Comparison of ENCODE assay signal across 12 cellular contexts in genomic region chr1:154493276-154493675, GRCh38. TPM values are rescaled to one million over a fixed set of nuclear protein-coding genes. Genes with fewer than 3 reads are reported as not detected.
DNase-seq lines count a peak whose midpoint lies in the region; ATAC-seq and TF ChIP-seq lines count a peak whose summit lies in the region.
"Had no signal": no experiment of that assay in that cellular context is flagged by ENCODE, and none has a peak within 500 bp of the region (broad histone marks: within the 10 kb centered on the region; RNA-seq: fewer than 3 reads in every experiment).

No MANE protein-coding gene starts in this region.

- H3K36me3 ChIP-seq in SK-N-SH (replicated peaks in 1 of 2; ENCODE audit: control insufficient read depth in 1 of 2, insufficient read depth in 2 of 2, low read length in 1 of 2) = no peaks in the 10 kb centered on the region
- H3K36me3 ChIP-seq: uterus had no signal

- no peak for TF ChIP-seq RAD21 in SK-N-SH (IDR thresholded peaks at IDR 0.05; ENCODE audit: low read length)

- no peak overlapping the region for H3K9ac ChIP-seq in SK-N-SH

- no peaks in the 10 kb centered on the region for H3K9me3 Mint-ChIP-seq in T-cell
- no peaks in the 10 kb centered on the region for H3K9me3 Mint-ChIP-seq in stimulated activated memory B cell treated with anti-CD40 and anti-IgM and Interleukin-4, amounts not matched to agents 10 μg/mL and 1 μg/mL and 100 μg/mL, for 72 hours

- H3K27ac Mint-ChIP-seq in T-cell = peak overlapping the region; percentile 65 to 85
- H3K27ac Mint-ChIP-seq in stimulated activated memory B cell treated with anti-CD40 and anti-IgM and Interleukin-4, amounts not matched to agents 10 μg/mL and 1 μg/mL and 100 μg/mL, for 72 hours = peak overlapping the region; percentile 70

- no peak overlapping the region for H2AFZ ChIP-seq in SK-N-SH (ENCODE audit: low read depth)

- no peak; the same call in 2 of the 3 replicates for ATAC-seq in SK-N-SH treated with all-trans-retinoic acid at 6 μM for 48 hours
- ATAC-seq in T-cell (replicated peaks in 1 of 4) = peak; percentile 66 to 79 (median 73)
- peak; percentile 78 to 80 for ATAC-seq in left cardiac atrium
- peak; percentile 61 for ATAC-seq in stimulated activated memory B cell treated with anti-CD40 and anti-IgM and Interleukin-4, amounts not matched to agents 10 μg/mL and 1 μg/mL and 100 μg/mL, for 72 hours
- no peak for ATAC-seq in HG03175 (IDR thresholded peaks at IDR 0.05; ENCODE audit: unreplicated experiment)

- peak overlapping the region in 2 of 3 donors; percentile 52 to 62 for H3K4me3 Mint-ChIP-seq in T-cell
- H3K4me3 Mint-ChIP-seq in stimulated activated memory B cell treated with anti-CD40 and anti-IgM and Interleukin-4, amounts not matched to agents 10 μg/mL and 1 μg/mL and 100 μg/mL, for 72 hours = peak overlapping the region; percentile 11

- no peaks in the 10 kb centered on the region for H4K20me1 ChIP-seq in SK-N-SH (ENCODE audit: insufficient read depth)

- H3K9me2 ChIP-seq in SK-N-SH = no peaks in the 10 kb centered on the region

- WGBS in SK-N-SH (ENCODE audit: low lambda C conversion rate) = 35% methylated on average over 8 of the region's 8 CpGs

- no peak overlapping the region for H3K4me3 ChIP-seq in SK-N-SH (ENCODE audit: low read depth in 2 of 2, low read length in 1 of 2)
- H3K4me3 ChIP-seq: uterus had no signal

- no peaks in the 10 kb centered on the region for H3K36me3 Mint-ChIP-seq in T-cell
- H3K36me3 Mint-ChIP-seq in stimulated activated memory B cell treated with anti-CD40 and anti-IgM and Interleukin-4, amounts not matched to agents 10 μg/mL and 1 μg/mL and 100 μg/mL, for 72 hours = no peaks in the 10 kb centered on the region

- no peak overlapping the region for H3K27ac ChIP-seq in SK-N-SH (ENCODE audit: low read depth in 2 of 2, low read length in 1 of 2)

- POLR2A ChIA-PET in SK-N-SH (lab: Yijun Ruan, JAX) = no interaction called here
- POLR2A ChIA-PET in T-cell (lab: Charles Lee) = interaction anchor here in 1 of 2 donors (0.6 kb wide), 1 partner anchor 157 kb away, joined by 4 read pairs; no protein-coding TSS in a partner anchor
- POLR2A ChIA-PET in HEK293T (lab: Yijun Ruan, JAX) = no interaction called here

- H3K27me3 Mint-ChIP-seq in T-cell = no peaks in the 10 kb centered on the region
- H3K27me3 Mint-ChIP-seq in stimulated activated memory B cell treated with anti-CD40 and anti-IgM and Interleukin-4, amounts not matched to agents 10 μg/mL and 1 μg/mL and 100 μg/mL, for 72 hours = no peaks in the 10 kb centered on the region

- H3K9me3 ChIP-seq in SK-N-SH = no peaks in the 10 kb centered on the region
- H3K9me3 ChIP-seq: uterus had no signal

- no peaks in the 10 kb centered on the region for H3K79me2 ChIP-seq in SK-N-SH (ENCODE audit: insufficient read depth)

- no peak for TF ChIP-seq CTCF in SK-N-SH (IDR thresholded peaks at IDR 0.05)

- no peak overlapping the region for H3K4me2 ChIP-seq in SK-N-SH

- peaks cover 57% of the 10 kb centered on the region for H3K27me3 ChIP-seq in SK-N-SH (ENCODE audit: insufficient read depth)

- peaks cover 0 to 7% of the 10 kb centered on the region in 2 experiments; a peak in 1 of 4 replicates for H3K4me1 ChIP-seq in SK-N-SH (ENCODE audit: control insufficient read depth in 1 of 2, insufficient read depth in 2 of 2, low read depth in 1 of 2, low read length in 1 of 2)
- H3K4me1 ChIP-seq: uterus had no signal

- peak; percentile 42 for DNase-seq in SK-N-SH
- DNase-seq in T-cell = peak in 11 of 34 experiments; percentile 3 to 33 (median 14)
- DNase-seq in left cardiac atrium = peak; percentile 55
- DNase-seq in inferior parietal cortex (ENCODE audit: extremely low spot score) = no peak
- no peak for DNase-seq in HEK293T (ENCODE audit: extremely low spot score)
- DNase-seq: cerebellar nuclear complex, NCI-H2081 had no signal

- TF ChIP-seq EP300 in SK-N-SH (IDR thresholded peaks at IDR 0.05; ENCODE audit: borderline replicate concordance in 1 of 2, low read depth in 1 of 2, low read length in 1 of 2) = no peak

- H3F3A ChIP-seq in SK-N-SH (replicated peaks; ENCODE audit: insufficient read depth) = no peaks in the 10 kb centered on the region

- CTCF ChIA-PET in SK-N-SH (lab: Yijun Ruan, JAX) (no interaction called here), T-cell (lab: Charles Lee) (interaction anchor here (0.5 to 0.9 kb wide), 4 partner anchors 14 to 588 kb away, joined by 3 to 5 read pairs (median 4); no protein-coding TSS in a partner anchor), HEK293T (lab: Yijun Ruan, JAX) (no interaction called here)

- H3K4me1 Mint-ChIP-seq in T-cell = peaks cover 41 to 47% (median 44%) of the 10 kb centered on the region in 3 donors
- H3K4me1 Mint-ChIP-seq in stimulated activated memory B cell treated with anti-CD40 and anti-IgM and Interleukin-4, amounts not matched to agents 10 μg/mL and 1 μg/mL and 100 μg/mL, for 72 hours = peaks cover 56% of the 10 kb centered on the region

- intact Hi-C loops in left cardiac atrium (cut with DNase I) = no loop called here

TF ChIP-seq in SK-N-SH, 30 proteins besides CTCF, POLR2A, EP300 and RAD21:
- TF ChIP-seq RCOR1 (IDR thresholded peaks at IDR 0.05; ENCODE audit: low read length) = no peak
- no peak for TF ChIP-seq GABPA (IDR thresholded peaks at IDR 0.05; ENCODE audit: low read depth)
- TF ChIP-seq NRF1 (IDR thresholded peaks at IDR 0.05; ENCODE audit: low read depth, low read length) = no peak
- TF ChIP-seq RFX5 (IDR thresholded peaks at IDR 0.05; ENCODE audit: low read length) = no peak
- TF ChIP-seq TCF12 (IDR thresholded peaks at IDR 0.05) = no peak
- TF ChIP-seq RXRA (IDR thresholded peaks at IDR 0.05; ENCODE audit: borderline replicate concordance, low read depth) = no peak

TF ChIP-seq in SK-N-SH treated with all-trans-retinoic acid at 6 μM for 48 hours, 23 proteins besides CTCF, POLR2A, EP300 and RAD21 (continues in another document):
- TF ChIP-seq CREB5 (CRISPR knock-in tag; IDR thresholded peaks at IDR 0.05; ENCODE audit: low read depth) (no peak), CSRNP3 (CRISPR knock-in tag; IDR thresholded peaks at IDR 0.05) (no peak), SNAI2 (CRISPR knock-in tag; IDR thresholded peaks at IDR 0.05) (no peak), ZC3H10 (CRISPR knock-in tag; IDR thresholded peaks at IDR 0.05) (no peak)

TF ChIP-seq in HEK293T, 16 proteins besides CTCF, POLR2A, EP300 and RAD21:
- no peak for TF ChIP-seq LEF1 (IDR thresholded peaks at IDR 0.05; ENCODE audit: borderline replicate concordance)
- no peak for TF ChIP-seq BHLHE40 (IDR thresholded peaks at IDR 0.05; ENCODE audit: borderline replicate concordance)
- no peak for TF ChIP-seq HDGF (IDR thresholded peaks at IDR 0.05; ENCODE audit: borderline replicate concordance)
- TF ChIP-seq FOXK2 (IDR thresholded peaks at IDR 0.05) = no peak
- no peak for TF ChIP-seq SUZ12 (IDR thresholded peaks at IDR 0.05)
- no peak for TF ChIP-seq CTBP1 (IDR thresholded peaks at IDR 0.05; ENCODE audit: borderline replicate concordance)
- no peak for TF ChIP-seq SP1 (IDR thresholded peaks at IDR 0.05)
- TF ChIP-seq ELF4 (IDR thresholded peaks at IDR 0.05) = no peak
- TF ChIP-seq FOXM1 (IDR thresholded peaks at IDR 0.05; ENCODE audit: borderline replicate concordance) = no peak
- TF ChIP-seq TARDBP (IDR thresholded peaks at IDR 0.05) = no peak
- no peak for TF ChIP-seq L3MBTL2 (conservative IDR thresholded peaks at IDR 0.05)
- no peak for TF ChIP-seq ZNF384 (IDR thresholded peaks at IDR 0.05)
- no peak for TF ChIP-seq ARNT (IDR thresholded peaks at IDR 0.05)
- no peak for TF ChIP-seq PKNOX1 (IDR thresholded peaks at IDR 0.05)
- no peak for TF ChIP-seq NFRKB (IDR thresholded peaks at IDR 0.05)
- TF ChIP-seq FOXA1 (IDR thresholded peaks at IDR 0.05) = no peak

RNA-seq across cellular contexts. Expression of gene TDRD10, which starts 8.7 kb away (rescaled TPM):
- polyA plus RNA-seq in SK-N-SH (2012; rRNA removed) = not detected in 2 replicates
- polyA plus RNA-seq in SK-N-SH (2012; cell fraction: cytosol; rRNA removed) = not detected in 2 replicates
- not detected in 2 replicates for polyA plus RNA-seq in SK-N-SH (2012; cell fraction: nucleus; rRNA removed)
- not detected for total RNA-seq in T-cell
- total RNA-seq in left cardiac atrium = 1 to 10 TPM; 3.4 to 3.6 TPM
- polyA plus RNA-seq: keratinocyte had no signal

RNA-seq across cellular contexts. Expression of gene SHE, which starts 8.9 kb away (rescaled TPM):
- polyA plus RNA-seq in SK-N-SH (2012; rRNA removed) = not detected in 2 replicates
- not detected in 2 replicates for polyA plus RNA-seq in SK-N-SH (2012; cell fraction: cytosol; rRNA removed)
- not detected in 2 replicates for polyA plus RNA-seq in SK-N-SH (2012; cell fraction: nucleus; rRNA removed)
- under 1 TPM in 3 of 5 donors, not detected in 2; 0.06 to 0.07 (median 0.06) TPM for total RNA-seq in T-cell
- 10 to 100 TPM; 13.5 to 21.4 TPM for total RNA-seq in left cardiac atrium

Comparison
In these comparisons a context has a peak if more than half of its experiments do, and no peak if none do; other contexts are left out.
1. DNase-seq: peak in SK-N-SH (single experiment) and left cardiac atrium (single experiment); none in inferior parietal cortex (single experiment) and HEK293T (single experiment).
2. ATAC-seq: peak in T-cell (4 of 4), left cardiac atrium (2 of 2) and stimulated activated memory B cell treated with anti-CD40 and anti-IgM and Interleukin-4, amounts not matched to agents 10 μg/mL and 1 μg/mL and 100 μg/mL, for 72 hours (single experiment); none in SK-N-SH treated with all-trans-retinoic acid at 6 μM for 48 hours (single experiment) and HG03175 (single experiment).
3. RNA of gene TDRD10, which starts 8.7 kb away (total RNA-seq): 3.4 to 3.6 TPM in left cardiac atrium; not detected in T-cell; every median in the first group is over 4 times any median in the second.
4. RNA of gene SHE, which starts 8.9 kb away (total RNA-seq): 13.5 to 21.4 TPM in left cardiac atrium; 0.06 to 0.07 TPM in T-cell; every median in the first group is over 10 times any median in the second.
5. CTCF ChIA-PET loops: an anchor here in T-cell (0.5 to 0.9 kb wide); none called in SK-N-SH and HEK293T.